In the genomic region with DNA sequence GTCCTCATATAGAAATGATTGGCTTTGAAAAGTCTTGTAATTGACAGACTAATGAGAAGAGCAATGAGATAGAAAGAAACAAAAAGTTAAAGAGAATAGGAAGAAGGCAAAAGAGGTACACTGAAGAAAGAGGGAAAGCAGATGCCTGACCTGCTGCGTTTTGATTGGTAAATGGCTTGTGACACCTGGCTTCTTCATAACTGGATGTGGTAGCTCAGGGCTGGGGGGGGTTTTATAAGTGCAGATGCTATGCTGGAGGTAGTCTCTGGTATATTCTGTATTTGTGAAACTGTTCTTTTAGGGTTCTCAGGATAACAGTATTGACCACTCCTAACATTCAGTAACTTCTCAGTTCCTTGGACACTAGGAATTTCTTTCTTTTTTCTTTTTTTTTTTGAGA, we compare ENCODE assay signal across 10 cellular contexts. TPM values are rescaled to one million over a fixed set of nuclear protein-coding genes. Genes with fewer than 3 reads are reported as not detected.
DNase-seq lines count a peak whose midpoint lies in the region; ATAC-seq, FAIRE-seq and TF ChIP-seq lines count a peak whose summit lies in the region.
"Had no signal": no experiment of that assay in that cellular context is flagged by ENCODE, and none has a peak within 500 bp of the region (broad histone marks: within the 10 kb centered on the region; RNA-seq: fewer than 3 reads in every experiment).

No MANE protein-coding gene starts in this region.

- H3K9me2 ChIP-seq in OCI-LY7 (ENCODE audit: insufficient read depth, low read length) = no peaks in the 10 kb centered on the region

- no peaks in the 10 kb centered on the region; the same call in 1 of the 2 replicates for H3K36me3 ChIP-seq in OCI-LY7 (ENCODE audit: insufficient read depth, low read length)
- H3K36me3 ChIP-seq in endothelial cell of umbilical vein (ENCODE audit: control insufficient read depth in 2 of 2, extremely low read depth in 1 of 2, insufficient read depth in 2 of 2, low read length in 2 of 2) = no peaks in the 10 kb centered on the region
- no peaks in the 10 kb centered on the region for H3K36me3 ChIP-seq in skeletal muscle satellite cell (ENCODE audit: insufficient read depth, low read length)
- H3K36me3 ChIP-seq: adrenal gland had no signal

- no peak for TF ChIP-seq POLR2A in endothelial cell of umbilical vein (IDR thresholded peaks at IDR 0.05; ENCODE audit: low read depth, low read length)

- CTCF ChIA-PET in OCI-LY7 (lab: Charles Lee; ENCODE audit: unreplicated experiment) = no interaction called here
- CTCF ChIA-PET in endothelial cell of umbilical vein (lab: Charles Lee) = interaction anchor here (1.8 kb wide), 1 partner anchor 39 kb away, joined by 4 read pairs; no protein-coding TSS in a partner anchor

- H3K4me1 ChIP-seq in OCI-LY7 (ENCODE audit: insufficient read depth, low read length, poor library complexity, severe bottlenecking) = peaks cover 40% of the 10 kb centered on the region
- peaks cover 17% of the 10 kb centered on the region for H3K4me1 ChIP-seq in endothelial cell of umbilical vein (ENCODE audit: control insufficient read depth, extremely low read depth, insufficient read depth, low read length)
- H3K4me1 ChIP-seq in skeletal muscle satellite cell (ENCODE audit: control insufficient read depth, insufficient read depth, low read length) = peaks cover 31% of the 10 kb centered on the region

- intact Hi-C loops in OCI-LY7 (cut with micrococcal nuclease; ENCODE audit: unreplicated experiment) = loop anchor here (5.0 kb wide), 2 partner anchors 76 to 341 kb away; no protein-coding TSS in a partner anchor
- intact Hi-C loops in endothelial cell of umbilical vein (cut with micrococcal nuclease) = no loop called here

- no TSS peak for BruUV-seq in OCI-LY7 (replicated peaks; lab: Mats Ljungman, UMichigan)
- BruUV-seq in endothelial cell of umbilical vein (replicated peaks; lab: Mats Ljungman, UMichigan) = TSS peak; percentile 12

- H3K9ac ChIP-seq in endothelial cell of umbilical vein (replicated peaks; ENCODE audit: extremely low read depth, insufficient read depth, low read length) (no peak overlapping the region), skeletal muscle satellite cell (ENCODE audit: low read depth, low read length) (no peak overlapping the region)

- no peaks in the 10 kb centered on the region for H4K20me1 ChIP-seq in OCI-LY7 (ENCODE audit: insufficient read depth, low read length)
- H4K20me1 ChIP-seq in endothelial cell of umbilical vein (replicated peaks; ENCODE audit: control insufficient read depth, extremely low read depth, insufficient read depth, low read length) = no peaks in the 10 kb centered on the region

- H3K9me3 ChIP-seq in OCI-LY7 (ENCODE audit: low read length) = no peaks in the 10 kb centered on the region; the same call in 1 of the 2 replicates
- H3K9me3 ChIP-seq in endothelial cell of umbilical vein (replicated peaks; ENCODE audit: control insufficient read depth, insufficient read depth, low read length) = no peaks in the 10 kb centered on the region
- H3K9me3 ChIP-seq in skeletal muscle satellite cell (replicated peaks; ENCODE audit: low read length) = no peaks in the 10 kb centered on the region
- H3K9me3 ChIP-seq: adrenal gland had no signal

- H3K27ac ChIP-seq in OCI-LY7 (ENCODE audit: low read depth, low read length, poor library complexity, severe bottlenecking) (no peak overlapping the region), endothelial cell of umbilical vein (ENCODE audit: insufficient read depth, low read depth, low read length) (no peak overlapping the region)

- no peak for TF ChIP-seq CTCF in OCI-LY7 (conservative IDR thresholded peaks at IDR 0.05; ENCODE audit: low read length)
- no peak for TF ChIP-seq CTCF in endothelial cell of umbilical vein (IDR thresholded peaks at IDR 0.05; ENCODE audit: extremely low read depth in 1 of 2, insufficient read depth in 1 of 2, low read depth in 1 of 2, low read length in 2 of 2)

- DNase-seq in NCI-H82 (lab: John Stamatoyannopoulos, UW) = peak; percentile 38
- no peak for DNase-seq in NCI-H82 treated with DMSO at 0.1 percent for 48 hours (lab: John Stamatoyannopoulos, UW; ENCODE audit: unreplicated experiment)
- peak; percentile 36 for DNase-seq in OCI-LY7 (ENCODE audit: low spot score)
- DNase-seq in endothelial cell of umbilical vein (ENCODE audit: low read depth, low spot score) = no peak
- no peak for DNase-seq in NCI-H1930 (lab: John Stamatoyannopoulos, UW)
- no peak for DNase-seq in NOMO-1 treated with dmso at 0.1 percent for 144 hours (lab: John Stamatoyannopoulos, UW; ENCODE audit: unreplicated experiment)
- DNase-seq: SHP77 had no signal

- H3K27me3 ChIP-seq in endothelial cell of umbilical vein (ENCODE audit: control insufficient read depth in 2 of 2, insufficient read depth in 2 of 2, low read length in 2 of 2) (no peaks in the 10 kb centered on the region), skeletal muscle satellite cell (ENCODE audit: control insufficient read depth, insufficient read depth, low read length) (peaks cover 5% of the 10 kb centered on the region)
- H3K27me3 ChIP-seq: adrenal gland had no signal

- H3K79me2 ChIP-seq in OCI-LY7 (ENCODE audit: insufficient read depth, low read depth, low read length) (peaks cover 11% of the 10 kb centered on the region; the same call in 1 of the 2 replicates), endothelial cell of umbilical vein (ENCODE audit: control insufficient read depth, insufficient read depth, low read length) (peaks cover 2% of the 10 kb centered on the region)

- H2AFZ ChIP-seq in OCI-LY7 (ENCODE audit: low read length) = no peak overlapping the region
- no peak overlapping the region for H2AFZ ChIP-seq in endothelial cell of umbilical vein (ENCODE audit: low read depth, low read length)

- dilution Hi-C loops in endothelial cell of umbilical vein (cut with MboI; ENCODE audit: extremely low pct_ligation_motif_present, low sequenced_read_pairs) = no loop called here

- FAIRE-seq in endothelial cell of umbilical vein (lab: Jason Lieb, UNC) = no peak

- POLR2A ChIA-PET in OCI-LY7 (lab: Charles Lee) = no interaction called here
- POLR2A ChIA-PET in endothelial cell of umbilical vein (lab: Charles Lee) = no interaction called here

- ATAC-seq in GM19397 (IDR thresholded peaks at IDR 0.05; ENCODE audit: unreplicated experiment) = no peak

- H3K4me3 ChIP-seq in OCI-LY7 (ENCODE audit: low read depth, low read length, poor library complexity, severe bottlenecking) (peak overlapping the region; percentile 79), endothelial cell of umbilical vein (replicated peaks in 1 of 3; ENCODE audit: insufficient read depth in 1 of 3, low read depth in 1 of 3, low read length in 3 of 3) (no peak overlapping the region), skeletal muscle satellite cell (ENCODE audit: low read length) (no peak overlapping the region)

- no peaks in the 10 kb centered on the region for H3K9me1 ChIP-seq in endothelial cell of umbilical vein (replicated peaks; ENCODE audit: control insufficient read depth, extremely low read depth, insufficient read depth, low read length)

- H3K4me2 ChIP-seq in OCI-LY7 (ENCODE audit: low read length) = peak overlapping the region; percentile 78
- peak overlapping the region; percentile 88 for H3K4me2 ChIP-seq in endothelial cell of umbilical vein (ENCODE audit: insufficient read depth, low read length)
- peak overlapping the region; percentile 94 for H3K4me2 ChIP-seq in skeletal muscle satellite cell (ENCODE audit: low read length)

TF ChIP-seq in endothelial cell of umbilical vein, 7 proteins besides CTCF, POLR2A, EP300 and RAD21 (continues in another document):
- TF ChIP-seq POLR2AphosphoS5 (IDR thresholded peaks at IDR 0.05; ENCODE audit: insufficient read depth, low read depth, low read length) (no peak), GATA2 (IDR thresholded peaks at IDR 0.05; ENCODE audit: insufficient read depth, insufficient read length, low read depth, low read length) (no peak), MYC (IDR thresholded peaks at IDR 0.05; ENCODE audit: low read depth, low read length) (no peak)

RNA-seq across cellular contexts. Expression of a gene that starts 1.4 kb away (rescaled TPM):
- total RNA-seq in OCI-LY7 (2014; rRNA removed; shearing (Covaris generic)) = 15.3 and 15.4 TPM in 2 replicates
- total RNA-seq in OCI-LY7 (2022) = 8.9 and 9.4 TPM in 2 replicates
- 17.2 and 17.5 TPM in 2 replicates for total RNA-seq in endothelial cell of umbilical vein
- polyA plus RNA-seq in endothelial cell of umbilical vein = 3.7 and 4.6 TPM in 2 replicates
- 2.1 and 2.5 TPM in 2 replicates for polyA plus RNA-seq in endothelial cell of umbilical vein (2011; cell fraction: cytosol; rRNA removed)
- 30.4 and 34.8 TPM in 2 replicates for polyA plus RNA-seq in endothelial cell of umbilical vein (2011; cell fraction: nucleus; rRNA removed)
- polyA plus RNA-seq in endothelial cell of umbilical vein (2012) = 4.2 and 4.3 TPM in 2 replicates
- polyA minus RNA-seq in endothelial cell of umbilical vein = 22.7 and 26.6 TPM in 2 replicates
- polyA minus RNA-seq in endothelial cell of umbilical vein (2011; cell fraction: cytosol; rRNA and poly(A)+ RNA removed) = 1.2 TPM
- 25.2 and 28.8 TPM in 2 replicates for polyA minus RNA-seq in endothelial cell of umbilical vein (2011; cell fraction: nucleus; rRNA and poly(A)+ RNA removed)
- 3.5 and 4.2 TPM in 2 replicates for total RNA-seq in skeletal muscle satellite cell (2012; rRNA removed)

RNA-seq across cellular contexts. Expression of a gene that starts 28.1 kb away (rescaled TPM):
- total RNA-seq in OCI-LY7 (2014; rRNA removed; shearing (Covaris generic)) = 44.9 and 50.4 TPM in 2 replicates
- total RNA-seq in OCI-LY7 (2022) (40.3 and 43.7 TPM in 2 replicates), endothelial cell of umbilical vein (33.5 and 37.8 TPM in 2 replicates)
- polyA plus RNA-seq in endothelial cell of umbilical vein = 9.9 and 12.6 TPM in 2 replicates
- 21.0 and 21.6 TPM in 2 replicates for polyA plus RNA-seq in endothelial cell of umbilical vein (2011; cell fraction: cytosol; rRNA removed)
- 8.0 and 11.9 TPM in 2 replicates for polyA plus RNA-seq in endothelial cell of umbilical vein (2011; cell fraction: nucleus; rRNA removed)
- polyA plus RNA-seq in endothelial cell of umbilical vein (2012) = 18.0 and 30.5 TPM in 2 replicates
- polyA minus RNA-seq in endothelial cell of umbilical vein = 6.0 and 8.8 TPM in 2 replicates
- polyA minus RNA-seq in endothelial cell of umbilical vein (2011; cell fraction: cytosol; rRNA and poly(A)+ RNA removed) = 13.2 TPM
- polyA minus RNA-seq in endothelial cell of umbilical vein (2011; cell fraction: nucleus; rRNA and poly(A)+ RNA removed) = 5.6 and 8.0 TPM in 2 replicates
- total RNA-seq in skeletal muscle satellite cell (2012; rRNA removed) = 25.1 and 29.2 TPM in 2 replicates

RNA-seq across cellular contexts. Expression of a gene that starts 28.2 kb away (rescaled TPM):
- 17.9 and 18.5 TPM in 2 replicates for total RNA-seq in OCI-LY7 (2014; rRNA removed; shearing (Covaris generic))
- total RNA-seq in OCI-LY7 (2022) = 21.1 and 29.0 TPM in 2 replicates
- 32.8 and 39.2 TPM in 2 replicates for total RNA-seq in endothelial cell of umbilical vein
- 11.2 and 13.4 TPM in 2 replicates for polyA plus RNA-seq in endothelial cell of umbilical vein
- polyA plus RNA-seq in endothelial cell of umbilical vein (2011; cell fraction: cytosol; rRNA removed) = 17.5 and 19.2 TPM in 2 replicates
- polyA plus RNA-seq in endothelial cell of umbilical vein (2011; cell fraction: nucleus; rRNA removed) = 11.2 and 12.3 TPM in 2 replicates
- 12.6 and 19.2 TPM in 2 replicates for polyA plus RNA-seq in endothelial cell of umbilical vein (2012)
- 10.5 and 12.2 TPM in 2 replicates for polyA minus RNA-seq in endothelial cell of umbilical vein
- 8.5 TPM for polyA minus RNA-seq in endothelial cell of umbilical vein (2011; cell fraction: cytosol; rRNA and poly(A)+ RNA removed)
- polyA minus RNA-seq in endothelial cell of umbilical vein (2011; cell fraction: nucleus; rRNA and poly(A)+ RNA removed) = 4.9 and 9.5 TPM in 2 replicates
- 9.1 and 9.6 TPM in 2 replicates for total RNA-seq in skeletal muscle satellite cell (2012; rRNA removed)

Comparison
In these comparisons a context has a peak if more than half of its experiments do, and no peak if none do; other contexts are left out.
1. DNase-seq: peak in NCI-H82 (single experiment) and OCI-LY7 (single experiment); none in NCI-H82 treated with DMSO at 0.1 percent for 48 hours (single experiment), endothelial cell of umbilical vein (single experiment), NCI-H1930 (0 of 2) and NOMO-1 treated with dmso at 0.1 percent for 144 hours (single experiment).
2. Peak in every context shown above with its lines, with median percentiles within 50 percentile points of each other: H3K4me2 ChIP-seq.